24 cellular contexts compared by ENCODE assay signal in the genomic region with DNA sequence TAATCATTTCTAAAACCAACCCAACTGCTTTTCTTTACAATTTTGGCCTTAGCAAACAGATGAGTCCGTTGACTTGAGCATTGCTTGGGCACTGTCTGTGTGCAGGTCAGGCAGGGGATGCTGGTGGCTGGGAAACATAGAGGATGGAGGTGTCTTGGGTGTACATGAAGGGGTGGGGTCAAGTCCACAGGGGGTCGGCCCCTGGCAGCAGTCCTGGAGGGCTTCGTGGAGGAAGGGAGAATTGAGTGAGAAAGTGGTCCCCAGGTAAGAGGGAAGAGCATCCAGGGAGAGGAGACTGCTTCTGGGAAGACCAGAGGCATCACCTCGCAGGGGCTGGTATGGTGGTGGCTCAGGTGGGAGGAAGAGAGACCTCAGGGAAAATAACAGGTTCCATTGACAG.
A peak's percentile ranks its signal among the peaks of the same experiment; 100 is the strongest.
DNase-seq lines count a peak whose midpoint lies in the region; ATAC-seq, FAIRE-seq and TF ChIP-seq lines count a peak whose summit lies in the region.
"Had no signal": no experiment of that assay in that cellular context is flagged by ENCODE, and none has a peak within 500 bp of the region (broad histone marks: within the 10 kb centered on the region; RNA-seq: fewer than 3 reads in every experiment).

No MANE protein-coding gene starts in this region.

- peak overlapping the region; percentile 36 to 92 (median 85) for H3K4me2 ChIP-seq in BLaER1 treated with 17β-estradiol and CSF1 and Interleukin-3, amounts not matched to agents 10 nM and 100 nM
- H3K4me2 ChIP-seq: PC-9 had no signal

- ATAC-seq in pancreas = no peak
- ATAC-seq in HG02763 (IDR thresholded peaks at IDR 0.05; ENCODE audit: unreplicated experiment) = no peak
- ATAC-seq: gastrocnemius medialis, HepG2 had no signal

- peaks cover 0 to 27% (median 6%) of the 10 kb centered on the region in 11 experiments; a peak in 8 of 22 replicates for H4K20me1 ChIP-seq in BLaER1 treated with 17β-estradiol and CSF1 and Interleukin-3, amounts not matched to agents 10 nM and 100 nM

- TF ChIP-seq CTCF in glutamatergic neuron (IDR thresholded peaks at IDR 0.05; ENCODE audit: partially characterized antibody, unreplicated experiment) (no peak), pancreas (IDR thresholded peaks at IDR 0.05) (no peak), ovary (IDR thresholded peaks at IDR 0.05) (no peak)

- no peak for FAIRE-seq in pancreas (lab: Jason Lieb, UNC)
- FAIRE-seq: GM12891, HepG2 had no signal

- 57 to 63% methylated on average over 4 of the region's 4 CpGs for WGBS in pancreas, 2 donors
- 76 to 82% (median 81%) methylated on average over 4 of the region's 4 CpGs for WGBS in ovary, 3 donors

- H3K27me3 ChIP-seq in BLaER1 treated with 17β-estradiol and CSF1 and Interleukin-3, amounts not matched to agents 10 nM and 100 nM = peaks cover 23 to 50% (median 39%) of the 10 kb centered on the region in 11 experiments
- H3K27me3 ChIP-seq in pancreas = no peaks in the 10 kb centered on the region
- no peaks in the 10 kb centered on the region for H3K27me3 ChIP-seq in ovary

- TF ChIP-seq EP300 in ovary (IDR thresholded peaks at IDR 0.05) = no peak

- peaks cover 23% of the 10 kb centered on the region for H3K9me3 Mint-ChIP-seq in glutamatergic neuron (ENCODE audit: unreplicated experiment)
- H3K9me3 Mint-ChIP-seq: activated naive CD8-positive, alpha-beta T cell treated with anti-CD3 and anti-CD28 coated beads for 36 hours; natural killer cell treated with Interleukin-12 subunit alpha and Interleukin-12 subunit beta and Interleukin-15 and Interleukin-18, amount 100 ng/mL, for 72 hours had no signal

- DNase-seq in glutamatergic neuron (no peak), pancreas (no peak), ovary (no peak), NCI-H187 treated with DMSO at 0.1 percent for 48 hours (lab: John Stamatoyannopoulos, UW) (no peak), A172 (ENCODE audit: low spot score) (no peak)
- DNase-seq: activated CD4-positive, alpha-beta T cell treated with anti-CD3 and anti-CD28 coated beads for 4 hours; activated effector memory CD4-positive, alpha-beta T cell treated with Interleukin-2 at 50 U/mL for 16 hours; activated naive CD8-positive, alpha-beta T cell treated with anti-CD3 and anti-CD28 coated beads for 36 hours; aorta; C1 segment of cervical spinal cord; gastrocnemius medialis; NCI-H526 treated with DMSO at 0.1 percent for 48 hours; PC-9; stimulated activated CD4-positive, alpha-beta T cell treated with anti-CD3 and anti-CD28 coated beads, Interleukin-12 subunit alpha, Interleukin-12 subunit beta, amount 100 ng/mL, for 4 hours; stimulated activated CD4-positive, alpha-beta T cell treated with anti-CD3 and anti-CD28 coated beads, Interleukin-4, amount 100 ng/mL, for 1 hour; T-helper 9 cell had no signal

- H3K27ac ChIP-seq in BLaER1 treated with 17β-estradiol and CSF1 and Interleukin-3, amounts not matched to agents 10 nM and 100 nM = no peak overlapping the region
- H3K27ac ChIP-seq in angular gyrus (ENCODE audit: low read depth, low read length) (peak overlapping the region; percentile 13), pancreas (peak overlapping the region; percentile 18 to 86 (median 74)), ovary (no peak overlapping the region)
- H3K27ac ChIP-seq: gastrocnemius medialis, PC-9, tibial nerve had no signal

- peak overlapping the region; percentile 96 for H3K27ac Mint-ChIP-seq in glutamatergic neuron (ENCODE audit: unreplicated experiment)
- H3K27ac Mint-ChIP-seq: activated naive CD8-positive, alpha-beta T cell treated with anti-CD3 and anti-CD28 coated beads for 36 hours; natural killer cell treated with Interleukin-12 subunit alpha and Interleukin-12 subunit beta and Interleukin-15 and Interleukin-18, amount 100 ng/mL, for 72 hours had no signal

- TF ChIP-seq POLR2A in ovary (IDR thresholded peaks at IDR 0.05) = no peak

- no peak overlapping the region for H3K4me3 ChIP-seq in BLaER1 treated with 17β-estradiol and CSF1 and Interleukin-3, amounts not matched to agents 10 nM and 100 nM
- peak overlapping the region in 1 of 4 donors; percentile 69 for H3K4me3 ChIP-seq in pancreas
- no peak overlapping the region for H3K4me3 ChIP-seq in ovary
- H3K4me3 ChIP-seq: gastrocnemius medialis, PC-9, stomach, tibial nerve had no signal

- intact Hi-C loops in pancreas (cut with DNase I) = no loop called here
- intact Hi-C loops in ovary (cut with DNase I) = no loop called here

- H3K27me3 Mint-ChIP-seq in glutamatergic neuron (ENCODE audit: unreplicated experiment) = peaks cover 15% of the 10 kb centered on the region

- peaks cover 29 to 44% (median 37%) of the 10 kb centered on the region in 10 experiments for H3K4me1 ChIP-seq in BLaER1 treated with 17β-estradiol and CSF1 and Interleukin-3, amounts not matched to agents 10 nM and 100 nM
- H3K4me1 ChIP-seq in pancreas (peaks cover 0 to under 1% (median 0%) of the 10 kb centered on the region in 3 donors), ovary (ENCODE audit: insufficient read depth) (no peaks in the 10 kb centered on the region)

- peaks cover 10% of the 10 kb centered on the region for H3K36me3 Mint-ChIP-seq in glutamatergic neuron (ENCODE audit: unreplicated experiment)
- H3K36me3 Mint-ChIP-seq: activated naive CD8-positive, alpha-beta T cell treated with anti-CD3 and anti-CD28 coated beads for 36 hours; natural killer cell treated with Interleukin-12 subunit alpha and Interleukin-12 subunit beta and Interleukin-15 and Interleukin-18, amount 100 ng/mL, for 72 hours had no signal

- H3K36me3 ChIP-seq in BLaER1 treated with 17β-estradiol and CSF1 and Interleukin-3, amounts not matched to agents 10 nM and 100 nM = no peaks in the 10 kb centered on the region
- H3K36me3 ChIP-seq in pancreas (no peaks in the 10 kb centered on the region), ovary (no peaks in the 10 kb centered on the region)
- H3K36me3 ChIP-seq: gastrocnemius medialis, stomach, tibial nerve had no signal

- no peaks in the 10 kb centered on the region for H3K9me3 ChIP-seq in BLaER1 treated with 17β-estradiol and CSF1 and Interleukin-3, amounts not matched to agents 10 nM and 100 nM (replicated peaks in 1 of 11)
- H3K9me3 ChIP-seq in pancreas (no peaks in the 10 kb centered on the region), ovary (no peaks in the 10 kb centered on the region)
- H3K9me3 ChIP-seq: gastrocnemius medialis, stomach, tibial nerve had no signal

- H3K4me3 Mint-ChIP-seq in glutamatergic neuron (ENCODE audit: unreplicated experiment) = peak overlapping the region; percentile 87
- H3K4me3 Mint-ChIP-seq: activated naive CD8-positive, alpha-beta T cell treated with anti-CD3 and anti-CD28 coated beads for 36 hours; natural killer cell treated with Interleukin-12 subunit alpha and Interleukin-12 subunit beta and Interleukin-15 and Interleukin-18, amount 100 ng/mL, for 72 hours had no signal

- H3K9ac ChIP-seq in BLaER1 treated with 17β-estradiol and CSF1 and Interleukin-3, amounts not matched to agents 10 nM and 100 nM = no peak overlapping the region

- H3K4me1 Mint-ChIP-seq in glutamatergic neuron (ENCODE audit: low read depth, unreplicated experiment) = peaks cover 37% of the 10 kb centered on the region
- H3K4me1 Mint-ChIP-seq: activated naive CD8-positive, alpha-beta T cell treated with anti-CD3 and anti-CD28 coated beads for 36 hours had no signal

Comparison
In these comparisons a context has a peak if more than half of its experiments do, and no peak if none do; other contexts are left out.
1. H3K27ac ChIP-seq: peak in angular gyrus (single experiment) and pancreas (4 of 4); none in BLaER1 treated with 17β-estradiol and CSF1 and Interleukin-3, amounts not matched to agents 10 nM and 100 nM (0 of 11) and ovary (0 of 2).